Comparison of ENCODE assay signal across 1 cellular context in the genomic region with DNA sequence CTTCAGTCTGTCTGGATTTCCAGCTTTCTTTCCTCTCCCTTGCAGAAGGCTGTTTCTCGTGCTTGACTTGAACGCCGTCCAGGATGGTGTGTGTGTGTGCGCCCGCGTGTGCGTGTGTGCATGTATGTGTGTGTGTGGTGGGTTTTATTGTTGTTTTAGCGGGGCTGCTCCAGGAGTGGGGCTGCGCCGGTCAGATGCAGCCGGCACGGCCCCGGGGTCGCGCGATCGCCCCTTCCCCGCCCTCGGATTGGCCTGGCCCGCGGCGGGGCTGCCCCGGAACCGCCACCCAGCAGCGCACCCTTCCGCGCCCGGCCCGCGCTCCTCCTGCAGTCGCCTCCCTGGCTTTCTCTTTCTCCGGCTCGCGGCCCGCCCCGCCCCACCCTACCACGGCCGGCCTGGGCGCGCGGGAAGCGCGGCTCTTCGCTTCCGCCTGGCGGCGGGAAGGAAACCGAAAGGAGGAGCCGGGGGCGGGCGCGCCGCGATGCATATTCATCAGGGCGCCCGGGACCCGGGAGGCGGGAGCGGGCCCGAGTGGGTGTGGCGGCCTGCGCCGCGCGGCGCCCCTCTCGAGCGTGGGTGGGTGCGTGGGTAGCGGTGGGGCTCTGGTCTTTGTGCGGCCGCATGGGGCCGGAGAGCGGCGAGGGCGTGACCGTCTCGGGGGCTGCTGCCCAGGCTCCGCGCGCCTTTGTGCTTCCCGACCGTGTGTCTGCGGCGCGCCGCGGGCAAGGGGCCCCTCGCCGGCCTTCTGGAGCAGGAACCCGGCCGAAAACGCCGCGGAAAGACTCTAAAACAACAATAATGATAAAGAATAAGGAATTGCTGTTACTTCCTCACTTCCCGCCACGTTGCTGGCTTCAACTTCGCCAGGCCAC.
TF ChIP-seq lines count a peak whose summit lies in the region.

No MANE protein-coding gene starts in this region.

TF ChIP-seq in K562, 482 proteins besides CTCF, POLR2A, EP300 and RAD21 (continued from another document and continues in another):
- TF ChIP-seq HLTF (IDR thresholded peaks at IDR 0.05) (0 out of 2 replicates have a peak, but pooled peaks have one; percentile 25), ELF1 (tag; IDR thresholded peaks at IDR 0.05) (peak; percentile 63), TAL1 (IDR thresholded peaks at IDR 0.05) (no peak), KDM5B (IDR thresholded peaks at IDR 0.05; ENCODE audit: insufficient replicate concordance, low read depth, low read length) (no peak), RFX7 (CRISPR knock-in tag; IDR thresholded peaks at IDR 0.05) (no peak), NRF1 (conservative IDR thresholded peaks at IDR 0.05 in 1 of 2, IDR thresholded peaks at IDR 0.05 in 1 of 2) (peak; percentile 60 to 62; a peak in 3 of 4 replicates), ZSCAN29 (IDR thresholded peaks at IDR 0.05) (no peak), YBX1 (IDR thresholded peaks at IDR 0.05) (no peak), POLR2G (IDR thresholded peaks at IDR 0.05; ENCODE audit: low read depth, low read length) (peak; percentile 92), SMAD1 (IDR thresholded peaks at IDR 0.05; ENCODE audit: low read depth, low read length, partially characterized antibody) (no peak), ZEB2 (IDR thresholded peaks at IDR 0.05) (no peak), HNRNPL (IDR thresholded peaks at IDR 0.05; ENCODE audit: low read depth, low read length) (peak; percentile 86; the same call in 1 of the 2 replicates), SMAD2 (IDR thresholded peaks at IDR 0.05; ENCODE audit: low read depth, low read length) (no peak), HDAC1 (IDR thresholded peaks at IDR 0.05) (peak in 1 of 2 experiments; percentile 54; a peak in 2 of 4 replicates), L3MBTL2 (IDR thresholded peaks at IDR 0.05) (peak; percentile 70), YY1 (IDR thresholded peaks at IDR 0.05; ENCODE audit: borderline replicate concordance in 1 of 3, control insufficient read depth in 1 of 3, extremely low read depth in 1 of 3, insufficient read depth in 3 of 3, insufficient read length in 1 of 3, insufficient replicate concordance in 2 of 3, low read depth in 1 of 3, low read length in 2 of 3) (peak in 2 of 3 experiments; percentile 59 to 67), POLR2AphosphoS5 (IDR thresholded peaks at IDR 0.05; ENCODE audit: control insufficient read depth, insufficient read depth, low read depth, low read length) (0 out of 2 replicates have a peak, but pooled peaks have one; percentile 28), EGR1 (conservative IDR thresholded peaks at IDR 0.05) (peak; percentile 99), TCF7 (IDR thresholded peaks at IDR 0.05; ENCODE audit: borderline replicate concordance) (no peak), NONO (IDR thresholded peaks at IDR 0.05; ENCODE audit: low read depth in 2 of 2, low read length in 1 of 2) (peak in 1 of 2 experiments; percentile 53; a peak in 2 of 4 replicates), ETV6 (IDR thresholded peaks at IDR 0.05; ENCODE audit: borderline replicate concordance in 1 of 2, low read depth in 2 of 2, low read length in 1 of 2) (no peak; a peak in 1 of 4 replicates), ETV6 (CRISPR knock-in tag; IDR thresholded peaks at IDR 0.05; ENCODE audit: borderline replicate concordance) (no peak), ELF4 (CRISPR knock-in tag; IDR thresholded peaks at IDR 0.05) (no peak), KLF13 (tag; IDR thresholded peaks at IDR 0.05; ENCODE audit: borderline replicate concordance, low read depth) (peak; percentile 76; the same call in 1 of the 2 replicates), KAT8 (IDR thresholded peaks at IDR 0.05; ENCODE audit: low read depth) (no peak), ATF1 (CRISPR knock-in tag; IDR thresholded peaks at IDR 0.05) (no peak), ATF1 (tag; IDR thresholded peaks at IDR 0.05) (peak; percentile 15; the same call in 1 of the 2 replicates)
- TF ChIP-seq, protein P1, sequence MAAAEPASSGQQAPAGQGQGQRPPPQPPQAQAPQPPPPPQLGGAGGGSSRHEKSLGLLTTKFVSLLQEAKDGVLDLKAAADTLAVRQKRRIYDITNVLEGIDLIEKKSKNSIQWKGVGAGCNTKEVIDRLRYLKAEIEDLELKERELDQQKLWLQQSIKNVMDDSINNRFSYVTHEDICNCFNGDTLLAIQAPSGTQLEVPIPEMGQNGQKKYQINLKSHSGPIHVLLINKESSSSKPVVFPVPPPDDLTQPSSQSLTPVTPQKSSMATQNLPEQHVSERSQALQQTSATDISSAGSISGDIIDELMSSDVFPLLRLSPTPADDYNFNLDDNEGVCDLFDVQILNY (CRISPR knock-in tag; IDR thresholded peaks at IDR 0.05) = no peak
- TF ChIP-seq, protein P2, sequence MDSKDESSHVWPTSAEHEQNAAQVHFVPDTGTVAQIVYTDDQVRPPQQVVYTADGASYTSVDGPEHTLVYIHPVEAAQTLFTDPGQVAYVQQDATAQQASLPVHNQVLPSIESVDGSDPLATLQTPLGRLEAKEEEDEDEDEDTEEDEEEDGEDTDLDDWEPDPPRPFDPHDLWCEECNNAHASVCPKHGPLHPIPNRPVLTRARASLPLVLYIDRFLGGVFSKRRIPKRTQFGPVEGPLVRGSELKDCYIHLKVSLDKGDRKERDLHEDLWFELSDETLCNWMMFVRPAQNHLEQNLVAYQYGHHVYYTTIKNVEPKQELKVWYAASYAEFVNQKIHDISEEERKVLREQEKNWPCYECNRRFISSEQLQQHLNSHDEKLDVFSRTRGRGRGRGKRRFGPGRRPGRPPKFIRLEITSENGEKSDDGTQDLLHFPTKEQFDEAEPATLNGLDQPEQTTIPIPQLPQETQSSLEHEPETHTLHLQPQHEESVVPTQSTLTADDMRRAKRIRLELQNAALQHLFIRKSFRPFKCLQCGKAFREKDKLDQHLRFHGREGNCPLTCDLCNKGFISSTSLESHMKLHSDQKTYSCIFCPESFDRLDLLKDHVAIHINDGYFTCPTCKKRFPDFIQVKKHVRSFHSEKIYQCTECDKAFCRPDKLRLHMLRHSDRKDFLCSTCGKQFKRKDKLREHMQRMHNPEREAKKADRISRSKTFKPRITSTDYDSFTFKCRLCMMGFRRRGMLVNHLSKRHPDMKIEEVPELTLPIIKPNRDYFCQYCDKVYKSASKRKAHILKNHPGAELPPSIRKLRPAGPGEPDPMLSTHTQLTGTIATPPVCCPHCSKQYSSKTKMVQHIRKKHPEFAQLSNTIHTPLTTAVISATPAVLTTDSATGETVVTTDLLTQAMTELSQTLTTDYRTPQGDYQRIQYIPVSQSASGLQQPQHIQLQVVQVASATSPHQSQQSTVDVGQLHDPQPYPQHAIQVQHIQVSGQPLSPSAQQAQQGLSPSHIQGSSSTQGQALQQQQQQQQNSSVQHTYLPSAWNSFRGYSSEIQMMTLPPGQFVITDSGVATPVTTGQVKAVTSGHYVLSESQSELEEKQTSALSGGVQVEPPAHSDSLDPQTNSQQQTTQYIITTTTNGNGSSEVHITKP (IDR thresholded peaks at IDR 0.05; ENCODE audit: partially characterized antibody) = peak; percentile 28
- TF ChIP-seq, protein P3, sequence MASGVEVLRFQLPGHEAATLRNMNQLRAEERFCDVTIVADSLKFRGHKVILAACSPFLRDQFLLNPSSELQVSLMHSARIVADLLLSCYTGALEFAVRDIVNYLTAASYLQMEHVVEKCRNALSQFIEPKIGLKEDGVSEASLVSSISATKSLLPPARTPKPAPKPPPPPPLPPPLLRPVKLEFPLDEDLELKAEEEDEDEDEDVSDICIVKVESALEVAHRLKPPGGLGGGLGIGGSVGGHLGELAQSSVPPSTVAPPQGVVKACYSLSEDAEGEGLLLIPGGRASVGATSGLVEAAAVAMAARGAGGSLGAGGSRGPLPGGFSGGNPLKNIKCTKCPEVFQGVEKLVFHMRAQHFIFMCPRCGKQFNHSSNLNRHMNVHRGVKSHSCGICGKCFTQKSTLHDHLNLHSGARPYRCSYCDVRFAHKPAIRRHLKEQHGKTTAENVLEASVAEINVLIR (CRISPR knock-in tag; IDR thresholded peaks at IDR 0.05) = no peak
- TF ChIP-seq, protein P4, sequence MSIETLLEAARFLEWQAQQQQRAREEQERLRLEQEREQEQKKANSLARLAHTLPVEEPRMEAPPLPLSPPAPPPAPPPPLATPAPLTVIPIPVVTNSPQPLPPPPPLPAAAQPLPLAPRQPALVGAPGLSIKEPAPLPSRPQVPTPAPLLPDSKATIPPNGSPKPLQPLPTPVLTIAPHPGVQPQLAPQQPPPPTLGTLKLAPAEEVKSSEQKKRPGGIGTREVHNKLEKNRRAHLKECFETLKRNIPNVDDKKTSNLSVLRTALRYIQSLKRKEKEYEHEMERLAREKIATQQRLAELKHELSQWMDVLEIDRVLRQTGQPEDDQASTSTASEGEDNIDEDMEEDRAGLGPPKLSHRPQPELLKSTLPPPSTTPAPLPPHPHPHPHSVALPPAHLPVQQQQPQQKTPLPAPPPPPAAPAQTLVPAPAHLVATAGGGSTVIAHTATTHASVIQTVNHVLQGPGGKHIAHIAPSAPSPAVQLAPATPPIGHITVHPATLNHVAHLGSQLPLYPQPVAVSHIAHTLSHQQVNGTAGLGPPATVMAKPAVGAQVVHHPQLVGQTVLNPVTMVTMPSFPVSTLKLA (conservative IDR thresholded peaks at IDR 0.05) = peak in 1 of 2 experiments; percentile 67
- TF ChIP-seq, protein P5, sequence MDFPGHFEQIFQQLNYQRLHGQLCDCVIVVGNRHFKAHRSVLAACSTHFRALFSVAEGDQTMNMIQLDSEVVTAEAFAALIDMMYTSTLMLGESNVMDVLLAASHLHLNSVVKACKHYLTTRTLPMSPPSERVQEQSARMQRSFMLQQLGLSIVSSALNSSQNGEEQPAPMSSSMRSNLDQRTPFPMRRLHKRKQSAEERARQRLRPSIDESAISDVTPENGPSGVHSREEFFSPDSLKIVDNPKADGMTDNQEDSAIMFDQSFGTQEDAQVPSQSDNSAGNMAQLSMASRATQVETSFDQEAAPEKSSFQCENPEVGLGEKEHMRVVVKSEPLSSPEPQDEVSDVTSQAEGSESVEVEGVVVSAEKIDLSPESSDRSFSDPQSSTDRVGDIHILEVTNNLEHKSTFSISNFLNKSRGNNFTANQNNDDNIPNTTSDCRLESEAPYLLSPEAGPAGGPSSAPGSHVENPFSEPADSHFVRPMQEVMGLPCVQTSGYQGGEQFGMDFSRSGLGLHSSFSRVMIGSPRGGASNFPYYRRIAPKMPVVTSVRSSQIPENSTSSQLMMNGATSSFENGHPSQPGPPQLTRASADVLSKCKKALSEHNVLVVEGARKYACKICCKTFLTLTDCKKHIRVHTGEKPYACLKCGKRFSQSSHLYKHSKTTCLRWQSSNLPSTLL (IDR thresholded peaks at IDR 0.05) = no peak
- TF ChIP-seq, protein P6, sequence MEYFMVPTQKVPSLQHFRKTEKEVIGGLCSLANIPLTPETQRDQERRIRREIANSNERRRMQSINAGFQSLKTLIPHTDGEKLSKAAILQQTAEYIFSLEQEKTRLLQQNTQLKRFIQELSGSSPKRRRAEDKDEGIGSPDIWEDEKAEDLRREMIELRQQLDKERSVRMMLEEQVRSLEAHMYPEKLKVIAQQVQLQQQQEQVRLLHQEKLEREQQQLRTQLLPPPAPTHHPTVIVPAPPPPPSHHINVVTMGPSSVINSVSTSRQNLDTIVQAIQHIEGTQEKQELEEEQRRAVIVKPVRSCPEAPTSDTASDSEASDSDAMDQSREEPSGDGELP (CRISPR knock-in tag; IDR thresholded peaks at IDR 0.05; ENCODE audit: borderline replicate concordance) = 0 out of 2 replicates have a peak, but pooled peaks have one; percentile 42
- TF ChIP-seq, protein P7, sequence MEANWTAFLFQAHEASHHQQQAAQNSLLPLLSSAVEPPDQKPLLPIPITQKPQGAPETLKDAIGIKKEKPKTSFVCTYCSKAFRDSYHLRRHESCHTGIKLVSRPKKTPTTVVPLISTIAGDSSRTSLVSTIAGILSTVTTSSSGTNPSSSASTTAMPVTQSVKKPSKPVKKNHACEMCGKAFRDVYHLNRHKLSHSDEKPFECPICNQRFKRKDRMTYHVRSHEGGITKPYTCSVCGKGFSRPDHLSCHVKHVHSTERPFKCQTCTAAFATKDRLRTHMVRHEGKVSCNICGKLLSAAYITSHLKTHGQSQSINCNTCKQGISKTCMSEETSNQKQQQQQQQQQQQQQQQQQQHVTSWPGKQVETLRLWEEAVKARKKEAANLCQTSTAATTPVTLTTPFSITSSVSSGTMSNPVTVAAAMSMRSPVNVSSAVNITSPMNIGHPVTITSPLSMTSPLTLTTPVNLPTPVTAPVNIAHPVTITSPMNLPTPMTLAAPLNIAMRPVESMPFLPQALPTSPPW (CRISPR knock-in tag; IDR thresholded peaks at IDR 0.05) = peak; percentile 83
- TF ChIP-seq, protein P8, sequence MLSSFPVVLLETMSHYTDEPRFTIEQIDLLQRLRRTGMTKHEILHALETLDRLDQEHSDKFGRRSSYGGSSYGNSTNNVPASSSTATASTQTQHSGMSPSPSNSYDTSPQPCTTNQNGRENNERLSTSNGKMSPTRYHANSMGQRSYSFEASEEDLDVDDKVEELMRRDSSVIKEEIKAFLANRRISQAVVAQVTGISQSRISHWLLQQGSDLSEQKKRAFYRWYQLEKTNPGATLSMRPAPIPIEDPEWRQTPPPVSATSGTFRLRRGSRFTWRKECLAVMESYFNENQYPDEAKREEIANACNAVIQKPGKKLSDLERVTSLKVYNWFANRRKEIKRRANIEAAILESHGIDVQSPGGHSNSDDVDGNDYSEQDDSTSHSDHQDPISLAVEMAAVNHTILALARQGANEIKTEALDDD (IDR thresholded peaks at IDR 0.05) = no peak
- TF ChIP-seq, protein P9, sequence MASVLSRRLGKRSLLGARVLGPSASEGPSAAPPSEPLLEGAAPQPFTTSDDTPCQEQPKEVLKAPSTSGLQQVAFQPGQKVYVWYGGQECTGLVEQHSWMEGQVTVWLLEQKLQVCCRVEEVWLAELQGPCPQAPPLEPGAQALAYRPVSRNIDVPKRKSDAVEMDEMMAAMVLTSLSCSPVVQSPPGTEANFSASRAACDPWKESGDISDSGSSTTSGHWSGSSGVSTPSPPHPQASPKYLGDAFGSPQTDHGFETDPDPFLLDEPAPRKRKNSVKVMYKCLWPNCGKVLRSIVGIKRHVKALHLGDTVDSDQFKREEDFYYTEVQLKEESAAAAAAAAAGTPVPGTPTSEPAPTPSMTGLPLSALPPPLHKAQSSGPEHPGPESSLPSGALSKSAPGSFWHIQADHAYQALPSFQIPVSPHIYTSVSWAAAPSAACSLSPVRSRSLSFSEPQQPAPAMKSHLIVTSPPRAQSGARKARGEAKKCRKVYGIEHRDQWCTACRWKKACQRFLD (CRISPR knock-in tag; IDR thresholded peaks at IDR 0.05) = no peak
- TF ChIP-seq, protein P10, sequence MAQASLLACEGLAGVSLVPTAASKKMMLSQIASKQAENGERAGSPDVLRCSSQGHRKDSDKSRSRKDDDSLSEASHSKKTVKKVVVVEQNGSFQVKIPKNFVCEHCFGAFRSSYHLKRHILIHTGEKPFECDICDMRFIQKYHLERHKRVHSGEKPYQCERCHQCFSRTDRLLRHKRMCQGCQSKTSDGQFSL (CRISPR knock-in tag; IDR thresholded peaks at IDR 0.05) = 0 out of 2 replicates have a peak, but pooled peaks have one; percentile 30
- TF ChIP-seq, protein P10 (tag; IDR thresholded peaks at IDR 0.05) = no peak
- TF ChIP-seq, protein P11, sequence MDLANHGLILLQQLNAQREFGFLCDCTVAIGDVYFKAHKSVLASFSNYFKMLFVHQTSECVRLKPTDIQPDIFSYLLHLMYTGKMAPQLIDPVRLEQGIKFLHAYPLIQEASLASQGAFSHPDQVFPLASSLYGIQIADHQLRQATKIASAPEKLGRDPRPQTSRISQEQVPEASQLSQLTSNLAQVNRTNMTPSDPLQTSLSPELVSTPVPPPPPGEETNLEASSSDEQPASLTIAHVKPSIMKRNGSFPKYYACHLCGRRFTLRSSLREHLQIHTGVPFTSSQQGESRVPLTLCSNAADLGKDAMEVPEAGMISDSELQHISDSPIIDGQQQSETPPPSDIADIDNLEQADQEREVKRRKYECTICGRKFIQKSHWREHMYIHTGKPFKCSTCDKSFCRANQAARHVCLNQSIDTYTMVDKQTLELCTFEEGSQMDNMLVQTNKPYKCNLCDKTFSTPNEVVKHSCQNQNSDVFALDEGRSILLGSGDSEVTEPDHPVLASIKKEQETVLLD (IDR thresholded peaks at IDR 0.05) = peak; percentile 38; the same call in 1 of the 2 replicates
